1 cellular context compared by ENCODE assay signal in the genomic region with DNA sequence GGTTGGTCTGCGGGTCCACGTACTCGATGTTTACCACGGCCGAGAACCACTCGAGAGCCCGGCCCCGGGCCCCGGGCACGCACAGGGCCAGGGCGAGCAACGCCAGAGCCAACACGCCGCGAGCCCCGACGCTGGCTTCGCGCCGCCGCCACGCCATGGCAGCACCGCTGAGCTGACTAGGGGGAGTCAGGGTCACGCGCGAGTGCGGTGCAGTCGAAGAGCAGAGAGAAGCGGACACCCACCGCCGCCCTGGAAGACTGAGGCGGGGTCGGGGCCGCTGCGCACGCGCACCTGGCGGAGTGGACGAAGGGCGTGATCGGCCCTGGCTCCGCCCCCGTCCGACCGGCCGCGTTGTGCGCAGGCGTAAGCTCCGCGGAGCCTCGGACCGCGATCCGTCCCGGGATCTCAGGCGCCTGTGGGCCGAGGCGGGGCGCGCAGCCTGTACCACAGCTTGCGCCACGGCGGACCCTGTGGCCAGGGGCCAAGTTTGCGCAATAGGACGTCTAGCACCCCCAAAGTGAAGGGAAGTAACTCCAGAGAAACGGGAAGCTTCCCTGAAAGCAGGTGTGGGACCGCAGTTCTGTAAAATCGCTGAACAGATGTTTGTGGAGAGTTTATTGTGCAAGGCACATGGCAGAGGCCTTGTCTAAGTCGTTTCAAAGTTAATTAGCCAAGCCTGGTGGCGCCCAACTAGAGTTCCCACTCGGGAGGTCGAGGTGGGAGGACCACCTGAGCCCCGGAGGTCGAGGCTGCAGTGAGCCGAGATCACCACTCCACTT.
TF ChIP-seq lines count a peak whose summit lies in the region.

A gene with protein sequence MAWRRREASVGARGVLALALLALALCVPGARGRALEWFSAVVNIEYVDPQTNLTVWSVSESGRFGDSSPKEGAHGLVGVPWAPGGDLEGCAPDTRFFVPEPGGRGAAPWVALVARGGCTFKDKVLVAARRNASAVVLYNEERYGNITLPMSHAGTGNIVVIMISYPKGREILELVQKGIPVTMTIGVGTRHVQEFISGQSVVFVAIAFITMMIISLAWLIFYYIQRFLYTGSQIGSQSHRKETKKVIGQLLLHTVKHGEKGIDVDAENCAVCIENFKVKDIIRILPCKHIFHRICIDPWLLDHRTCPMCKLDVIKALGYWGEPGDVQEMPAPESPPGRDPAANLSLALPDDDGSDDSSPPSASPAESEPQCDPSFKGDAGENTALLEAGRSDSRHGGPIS (minus strand): TSS at position 270 of the 779 bp plus-strand sequence. CDS start 113 bp downstream, at position 157.

TF ChIP-seq in K562, 482 proteins besides CTCF, POLR2A, EP300 and RAD21 (continued from another document and continues in another):
- TF ChIP-seq ZNF398 (CRISPR knock-in tag; IDR thresholded peaks at IDR 0.05), result no peak
- TF ChIP-seq FOXJ3 (CRISPR knock-in tag; IDR thresholded peaks at IDR 0.05), result no peak
- TF ChIP-seq ZNF589 (CRISPR knock-in tag; IDR thresholded peaks at IDR 0.05; ENCODE audit: low read depth), result no peak; the same call in 1 of the 2 replicates
- TF ChIP-seq SIN3A (IDR thresholded peaks at IDR 0.05; ENCODE audit: borderline replicate concordance in 2 of 2, control insufficient read depth in 1 of 2, low read depth in 2 of 2, low read length in 2 of 2), result no peak
- TF ChIP-seq HNRNPL (IDR thresholded peaks at IDR 0.05; ENCODE audit: low read depth, low read length), result peak; percentile 61; the same call in 1 of the 2 replicates
- peak; percentile 99 for TF ChIP-seq NRF1 (conservative IDR thresholded peaks at IDR 0.05 in 1 of 2, IDR thresholded peaks at IDR 0.05 in 1 of 2)
- TF ChIP-seq, protein P1, sequence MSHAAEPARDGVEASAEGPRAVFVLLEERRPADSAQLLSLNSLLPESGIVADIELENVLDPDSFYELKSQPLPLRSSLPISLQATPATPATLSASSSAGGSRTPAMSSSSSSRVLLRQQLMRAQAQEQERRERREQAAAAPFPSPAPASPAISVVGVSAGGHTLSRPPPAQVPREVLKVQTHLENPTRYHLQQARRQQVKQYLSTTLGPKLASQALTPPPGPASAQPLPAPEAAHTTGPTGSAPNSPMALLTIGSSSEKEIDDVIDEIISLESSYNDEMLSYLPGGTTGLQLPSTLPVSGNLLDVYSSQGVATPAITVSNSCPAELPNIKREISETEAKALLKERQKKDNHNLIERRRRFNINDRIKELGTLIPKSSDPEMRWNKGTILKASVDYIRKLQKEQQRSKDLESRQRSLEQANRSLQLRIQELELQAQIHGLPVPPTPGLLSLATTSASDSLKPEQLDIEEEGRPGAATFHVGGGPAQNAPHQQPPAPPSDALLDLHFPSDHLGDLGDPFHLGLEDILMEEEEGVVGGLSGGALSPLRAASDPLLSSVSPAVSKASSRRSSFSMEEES (CRISPR knock-in tag; IDR thresholded peaks at IDR 0.05), result no peak
- TF ChIP-seq RBM34 (IDR thresholded peaks at IDR 0.05; ENCODE audit: borderline replicate concordance, insufficient read depth, low read length), result no peak
- no peak for TF ChIP-seq PREB (CRISPR knock-in tag; IDR thresholded peaks at IDR 0.05)
- TF ChIP-seq RREB1 (CRISPR knock-in tag; IDR thresholded peaks at IDR 0.05), result peak; percentile 48; the same call in 1 of the 2 replicates
- no peak for TF ChIP-seq THAP7 (CRISPR knock-in tag; IDR thresholded peaks at IDR 0.05)
- no peak for TF ChIP-seq CAMTA2 (CRISPR knock-in tag; conservative IDR thresholded peaks at IDR 0.05)
- TF ChIP-seq PML (IDR thresholded peaks at IDR 0.05; ENCODE audit: low read length), result peak; percentile 74
- peak; percentile 90 for TF ChIP-seq L3MBTL2 (IDR thresholded peaks at IDR 0.05)
- TF ChIP-seq BRCA1 (IDR thresholded peaks at IDR 0.05), result no peak
- TF ChIP-seq BRCA1 (CRISPR knock-in tag; IDR thresholded peaks at IDR 0.05), result no peak
- TF ChIP-seq, protein P2, sequence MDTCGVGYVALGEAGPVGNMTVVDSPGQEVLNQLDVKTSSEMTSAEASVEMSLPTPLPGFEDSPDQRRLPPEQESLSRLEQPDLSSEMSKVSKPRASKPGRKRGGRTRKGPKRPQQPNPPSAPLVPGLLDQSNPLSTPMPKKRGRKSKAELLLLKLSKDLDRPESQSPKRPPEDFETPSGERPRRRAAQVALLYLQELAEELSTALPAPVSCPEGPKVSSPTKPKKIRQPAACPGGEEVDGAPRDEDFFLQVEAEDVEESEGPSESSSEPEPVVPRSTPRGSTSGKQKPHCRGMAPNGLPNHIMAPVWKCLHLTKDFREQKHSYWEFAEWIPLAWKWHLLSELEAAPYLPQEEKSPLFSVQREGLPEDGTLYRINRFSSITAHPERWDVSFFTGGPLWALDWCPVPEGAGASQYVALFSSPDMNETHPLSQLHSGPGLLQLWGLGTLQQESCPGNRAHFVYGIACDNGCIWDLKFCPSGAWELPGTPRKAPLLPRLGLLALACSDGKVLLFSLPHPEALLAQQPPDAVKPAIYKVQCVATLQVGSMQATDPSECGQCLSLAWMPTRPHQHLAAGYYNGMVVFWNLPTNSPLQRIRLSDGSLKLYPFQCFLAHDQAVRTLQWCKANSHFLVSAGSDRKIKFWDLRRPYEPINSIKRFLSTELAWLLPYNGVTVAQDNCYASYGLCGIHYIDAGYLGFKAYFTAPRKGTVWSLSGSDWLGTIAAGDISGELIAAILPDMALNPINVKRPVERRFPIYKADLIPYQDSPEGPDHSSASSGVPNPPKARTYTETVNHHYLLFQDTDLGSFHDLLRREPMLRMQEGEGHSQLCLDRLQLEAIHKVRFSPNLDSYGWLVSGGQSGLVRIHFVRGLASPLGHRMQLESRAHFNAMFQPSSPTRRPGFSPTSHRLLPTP (IDR thresholded peaks at IDR 0.05; ENCODE audit: borderline replicate concordance, extremely low read depth, insufficient read length), result no peak
- no peak; the same call in 1 of the 2 replicates for TF ChIP-seq ZNF282 (CRISPR knock-in tag; IDR thresholded peaks at IDR 0.05)
- 0 out of 2 replicates have a peak, but pooled peaks have one; percentile 55 for TF ChIP-seq HIVEP1 (CRISPR knock-in tag; IDR thresholded peaks at IDR 0.05)
- no peak for TF ChIP-seq ELF4 (CRISPR knock-in tag; IDR thresholded peaks at IDR 0.05)
- TF ChIP-seq OTX1 (CRISPR knock-in tag; IDR thresholded peaks at IDR 0.05), result no peak
- no peak for TF ChIP-seq MCM2 (IDR thresholded peaks at IDR 0.05; ENCODE audit: low read depth)
- TF ChIP-seq ZNF197 (CRISPR knock-in tag; IDR thresholded peaks at IDR 0.05; ENCODE audit: low read depth), result no peak
- peak; percentile 62; the same call in 1 of the 2 replicates for TF ChIP-seq ZBTB17 (CRISPR knock-in tag; IDR thresholded peaks at IDR 0.05)
- no peak for TF ChIP-seq POLR3A (IDR thresholded peaks at IDR 0.05; ENCODE audit: borderline replicate concordance, extremely low read depth, insufficient read depth, insufficient read length)
- no peak for TF ChIP-seq FOXJ2 (tag; IDR thresholded peaks at IDR 0.05)
- no peak for TF ChIP-seq RAD51 (IDR thresholded peaks at IDR 0.05; ENCODE audit: borderline replicate concordance, low read depth)
- TF ChIP-seq TFAM (CRISPR knock-in tag; conservative IDR thresholded peaks at IDR 0.05), result no peak
- TF ChIP-seq ZBTB11 (CRISPR knock-in tag; IDR thresholded peaks at IDR 0.05), result no peak
- no peak for TF ChIP-seq SIX5 (IDR thresholded peaks at IDR 0.05; ENCODE audit: borderline replicate concordance in 1 of 2, insufficient read depth in 1 of 2, low read depth in 1 of 2, low read length in 2 of 2)
- no peak for TF ChIP-seq RBM14 (IDR thresholded peaks at IDR 0.05; ENCODE audit: borderline replicate concordance, insufficient read depth, low read depth, low read length)
- TF ChIP-seq ETV1 (tag; conservative IDR thresholded peaks at IDR 0.05; ENCODE audit: low read depth), result no peak
- no peak for TF ChIP-seq HDGF (IDR thresholded peaks at IDR 0.05)
- no peak for TF ChIP-seq ZNF174 (CRISPR knock-in tag; IDR thresholded peaks at IDR 0.05)
- no peak; the same call in 1 of the 2 replicates for TF ChIP-seq ZNF12 (CRISPR knock-in tag; IDR thresholded peaks at IDR 0.05)
